In the genomic region with DNA sequence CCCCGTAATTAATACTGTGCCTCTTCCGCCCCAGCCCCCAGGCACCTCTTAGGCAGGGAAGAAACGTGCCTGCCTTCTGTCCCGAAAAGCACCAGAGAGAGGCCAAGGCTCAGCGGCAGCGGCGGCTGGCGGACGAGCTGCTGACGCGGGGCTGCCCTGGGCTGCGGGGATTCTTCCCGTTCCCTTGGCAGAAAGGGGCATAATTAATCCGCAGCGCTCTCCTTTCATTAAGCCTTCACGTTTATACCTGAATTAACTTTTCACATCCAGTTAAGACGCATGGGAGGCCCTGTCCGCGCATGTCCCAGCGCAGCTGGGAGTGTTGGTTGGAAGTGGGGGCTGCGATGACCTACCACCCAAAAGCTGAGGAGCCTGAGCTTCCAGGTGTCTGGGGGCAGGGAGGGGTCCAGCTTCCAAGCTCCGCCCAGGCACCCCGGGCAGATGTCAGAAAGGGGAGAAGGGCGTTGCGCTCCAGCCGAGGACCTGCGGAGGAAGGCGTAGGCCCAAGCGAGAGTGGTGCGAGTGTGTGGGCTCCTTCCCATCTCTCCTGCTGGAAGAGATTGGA, we compare ENCODE assay signal across 1 cellular context.
TF ChIP-seq lines count a peak whose summit lies in the region.

No MANE protein-coding gene starts in this region.

TF ChIP-seq in WTC11, 78 proteins besides CTCF, POLR2A, EP300 and RAD21:
- TF ChIP-seq E2F1 (CRISPR knock-in tag; IDR thresholded peaks at IDR 0.05) (no peak), NFE2L1 (CRISPR knock-in tag; IDR thresholded peaks at IDR 0.05) (no peak), PREB (CRISPR knock-in tag; IDR thresholded peaks at IDR 0.05; ENCODE audit: borderline replicate concordance) (no peak), USF2 (CRISPR knock-in tag; IDR thresholded peaks at IDR 0.05) (no peak), FOXJ3 (CRISPR knock-in tag; IDR thresholded peaks at IDR 0.05; ENCODE audit: borderline replicate concordance) (no peak), JAZF1 (CRISPR knock-in tag; IDR thresholded peaks at IDR 0.05) (no peak), CREM (CRISPR knock-in tag; IDR thresholded peaks at IDR 0.05) (no peak), AFF4 (CRISPR knock-in tag; IDR thresholded peaks at IDR 0.05; ENCODE audit: borderline replicate concordance) (no peak), ZNF396 (CRISPR knock-in tag; IDR thresholded peaks at IDR 0.05; ENCODE audit: borderline replicate concordance) (no peak), SMAD4 (CRISPR knock-in tag; IDR thresholded peaks at IDR 0.05) (no peak), FOXP4 (CRISPR knock-in tag; IDR thresholded peaks at IDR 0.05) (no peak), E2F5 (CRISPR knock-in tag; IDR thresholded peaks at IDR 0.05) (no peak), ZNF317 (CRISPR knock-in tag; IDR thresholded peaks at IDR 0.05; ENCODE audit: borderline replicate concordance, low read depth) (no peak), RELA (CRISPR knock-in tag; IDR thresholded peaks at IDR 0.05; ENCODE audit: borderline replicate concordance) (no peak), ERG (CRISPR knock-in tag; IDR thresholded peaks at IDR 0.05) (no peak), HMGA2 (CRISPR knock-in tag; IDR thresholded peaks at IDR 0.05) (no peak), SOX15 (CRISPR knock-in tag; IDR thresholded peaks at IDR 0.05) (no peak)
- TF ChIP-seq, protein P1, sequence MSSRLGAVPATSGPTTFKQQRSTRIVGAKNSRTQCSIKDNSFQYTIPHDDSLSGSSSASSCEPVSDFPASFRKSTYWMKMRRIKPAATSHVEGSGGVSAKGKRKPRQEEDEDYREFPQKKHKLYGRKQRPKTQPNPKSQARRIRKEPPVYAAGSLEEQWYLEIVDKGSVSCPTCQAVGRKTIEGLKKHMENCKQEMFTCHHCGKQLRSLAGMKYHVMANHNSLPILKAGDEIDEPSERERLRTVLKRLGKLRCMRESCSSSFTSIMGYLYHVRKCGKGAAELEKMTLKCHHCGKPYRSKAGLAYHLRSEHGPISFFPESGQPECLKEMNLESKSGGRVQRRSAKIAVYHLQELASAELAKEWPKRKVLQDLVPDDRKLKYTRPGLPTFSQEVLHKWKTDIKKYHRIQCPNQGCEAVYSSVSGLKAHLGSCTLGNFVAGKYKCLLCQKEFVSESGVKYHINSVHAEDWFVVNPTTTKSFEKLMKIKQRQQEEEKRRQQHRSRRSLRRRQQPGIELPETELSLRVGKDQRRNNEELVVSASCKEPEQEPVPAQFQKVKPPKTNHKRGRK (CRISPR knock-in tag; IDR thresholded peaks at IDR 0.05; ENCODE audit: borderline replicate concordance): no peak
- TF ChIP-seq, protein P2, sequence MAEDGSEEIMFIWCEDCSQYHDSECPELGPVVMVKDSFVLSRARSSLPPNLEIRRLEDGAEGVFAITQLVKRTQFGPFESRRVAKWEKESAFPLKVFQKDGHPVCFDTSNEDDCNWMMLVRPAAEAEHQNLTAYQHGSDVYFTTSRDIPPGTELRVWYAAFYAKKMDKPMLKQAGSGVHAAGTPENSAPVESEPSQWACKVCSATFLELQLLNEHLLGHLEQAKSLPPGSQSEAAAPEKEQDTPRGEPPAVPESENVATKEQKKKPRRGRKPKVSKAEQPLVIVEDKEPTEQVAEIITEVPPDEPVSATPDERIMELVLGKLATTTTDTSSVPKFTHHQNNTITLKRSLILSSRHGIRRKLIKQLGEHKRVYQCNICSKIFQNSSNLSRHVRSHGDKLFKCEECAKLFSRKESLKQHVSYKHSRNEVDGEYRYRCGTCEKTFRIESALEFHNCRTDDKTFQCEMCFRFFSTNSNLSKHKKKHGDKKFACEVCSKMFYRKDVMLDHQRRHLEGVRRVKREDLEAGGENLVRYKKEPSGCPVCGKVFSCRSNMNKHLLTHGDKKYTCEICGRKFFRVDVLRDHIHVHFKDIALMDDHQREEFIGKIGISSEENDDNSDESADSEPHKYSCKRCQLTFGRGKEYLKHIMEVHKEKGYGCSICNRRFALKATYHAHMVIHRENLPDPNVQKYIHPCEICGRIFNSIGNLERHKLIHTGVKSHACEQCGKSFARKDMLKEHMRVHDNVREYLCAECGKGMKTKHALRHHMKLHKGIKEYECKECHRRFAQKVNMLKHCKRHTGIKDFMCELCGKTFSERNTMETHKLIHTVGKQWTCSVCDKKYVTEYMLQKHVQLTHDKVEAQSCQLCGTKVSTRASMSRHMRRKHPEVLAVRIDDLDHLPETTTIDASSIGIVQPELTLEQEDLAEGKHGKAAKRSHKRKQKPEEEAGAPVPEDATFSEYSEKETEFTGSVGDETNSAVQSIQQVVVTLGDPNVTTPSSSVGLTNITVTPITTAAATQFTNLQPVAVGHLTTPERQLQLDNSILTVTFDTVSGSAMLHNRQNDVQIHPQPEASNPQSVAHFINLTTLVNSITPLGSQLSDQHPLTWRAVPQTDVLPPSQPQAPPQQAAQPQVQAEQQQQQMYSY (CRISPR knock-in tag; IDR thresholded peaks at IDR 0.05): no peak
